ENCODE assay signal across 15 cellular contexts in genomic region chr9:120902824-120903608, GRCh38. TPM values are rescaled to one million over a fixed set of nuclear protein-coding genes. Genes with fewer than 3 reads are reported as not detected.
DNase-seq lines count a peak whose midpoint lies in the region; ATAC-seq, FAIRE-seq and TF ChIP-seq lines count a peak whose summit lies in the region.
"Had no signal": no experiment of that assay in that cellular context is flagged by ENCODE, and none has a peak within 500 bp of the region (broad histone marks: within the 10 kb centered on the region; RNA-seq: fewer than 3 reads in every experiment).

No MANE protein-coding gene starts in this region.

- DNase-seq in activated CD4-positive, alpha-beta T cell treated with anti-CD3 and anti-CD28 coated beads for 36 hours, result peak; percentile 49
- no peak for DNase-seq in activated CD4-positive, alpha-beta T cell treated with anti-CD3 and anti-CD28 coated beads for 4 hours
- DNase-seq in GM19239 (ENCODE audit: insufficient read length, low spot score) (no peak), lower lobe of right lung (no peak), Karpas-422 (no peak), GOT3 (lab: John Stamatoyannopoulos, UW) (no peak)
- DNase-seq in activated T-helper 1 cell treated with anti-CD3 and anti-CD28 coated beads, Interleukin-12 subunit alpha, Interleukin-12 subunit beta, Interleukin-2, Interleukin-4 antibody, amounts not matched to agents 30 ng/mL and 10 ng/mL and 1 ng/mL, durations not matched to agents 14 hours and 24 hours and 36 hours (ENCODE audit: low spot score), result no peak
- DNase-seq in stimulated activated effector memory CD8-positive, alpha-beta T cell treated with anti-CD3 and anti-CD28 coated beads, Interleukin-12 subunit alpha, Interleukin-12 subunit beta, amount 100 ng/mL, for 72 hours (ENCODE audit: low spot score in 2 of 2), result no peak
- DNase-seq: erythroblast, kidney, PC-9, small intestine, SW 1271 had no signal

- H3K9ac ChIP-seq in Karpas-422 (ENCODE audit: low read length), result no peak overlapping the region
- H3K9ac ChIP-seq: parathyroid adenoma had no signal

- H3K4me1 Mint-ChIP-seq in activated CD4-positive, alpha-beta T cell treated with anti-CD3 and anti-CD28 coated beads for 36 hours, result peaks cover 89% of the 10 kb centered on the region
- peaks cover 86% of the 10 kb centered on the region for H3K4me1 Mint-ChIP-seq in activated T-helper 1 cell treated with anti-CD3 and anti-CD28 coated beads, Interleukin-12 subunit alpha, Interleukin-12 subunit beta, Interleukin-2, Interleukin-4 antibody, amounts not matched to agents 30 ng/mL and 10 ng/mL and 1 ng/mL, durations not matched to agents 14 hours and 24 hours and 36 hours (ENCODE audit: low read depth)
- H3K4me1 Mint-ChIP-seq in stimulated activated effector memory CD8-positive, alpha-beta T cell treated with anti-CD3 and anti-CD28 coated beads, Interleukin-12 subunit alpha, Interleukin-12 subunit beta, amount 100 ng/mL, for 72 hours, result peaks cover 83% of the 10 kb centered on the region

- intact Hi-C loops in activated CD4-positive, alpha-beta T cell treated with anti-CD3 and anti-CD28 coated beads for 36 hours (cut with DNase I, micrococcal nuclease), result no loop called here
- intact Hi-C loops in activated T-helper 1 cell treated with anti-CD3 and anti-CD28 coated beads, Interleukin-12 subunit alpha, Interleukin-12 subunit beta, Interleukin-2, Interleukin-4 antibody, amounts not matched to agents 30 ng/mL and 10 ng/mL and 1 ng/mL, durations not matched to agents 14 hours and 24 hours and 36 hours (cut with micrococcal nuclease), result loop anchor here (1.0 kb wide), 1 partner anchor 10 kb away; no protein-coding TSS in a partner anchor
- intact Hi-C loops in lower lobe of right lung (cut with DNase I), result no loop called here

- H3K27ac Mint-ChIP-seq in activated CD4-positive, alpha-beta T cell treated with anti-CD3 and anti-CD28 coated beads for 36 hours, result peak overlapping the region; percentile 86
- peak overlapping the region; percentile 88 for H3K27ac Mint-ChIP-seq in activated T-helper 1 cell treated with anti-CD3 and anti-CD28 coated beads, Interleukin-12 subunit alpha, Interleukin-12 subunit beta, Interleukin-2, Interleukin-4 antibody, amounts not matched to agents 30 ng/mL and 10 ng/mL and 1 ng/mL, durations not matched to agents 14 hours and 24 hours and 36 hours
- peak overlapping the region; percentile 93 for H3K27ac Mint-ChIP-seq in stimulated activated effector memory CD8-positive, alpha-beta T cell treated with anti-CD3 and anti-CD28 coated beads, Interleukin-12 subunit alpha, Interleukin-12 subunit beta, amount 100 ng/mL, for 72 hours

- no peaks in the 10 kb centered on the region for H3K27me3 Mint-ChIP-seq in activated CD4-positive, alpha-beta T cell treated with anti-CD3 and anti-CD28 coated beads for 36 hours
- no peaks in the 10 kb centered on the region for H3K27me3 Mint-ChIP-seq in activated T-helper 1 cell treated with anti-CD3 and anti-CD28 coated beads, Interleukin-12 subunit alpha, Interleukin-12 subunit beta, Interleukin-2, Interleukin-4 antibody, amounts not matched to agents 30 ng/mL and 10 ng/mL and 1 ng/mL, durations not matched to agents 14 hours and 24 hours and 36 hours (ENCODE audit: insufficient read depth)

- H3K27me3 ChIP-seq in lower lobe of right lung (ENCODE audit: low read depth) (no peaks in the 10 kb centered on the region), Karpas-422 (ENCODE audit: low read length) (no peaks in the 10 kb centered on the region)

- H3K27ac ChIP-seq in lower lobe of right lung (no peak overlapping the region), Karpas-422 (ENCODE audit: low read length) (no peak overlapping the region)
- H3K27ac ChIP-seq: parathyroid adenoma, PC-9 had no signal

- peaks cover 80% of the 10 kb centered on the region for H3K36me3 Mint-ChIP-seq in activated CD4-positive, alpha-beta T cell treated with anti-CD3 and anti-CD28 coated beads for 36 hours (ENCODE audit: low read depth)
- peaks cover 76% of the 10 kb centered on the region for H3K36me3 Mint-ChIP-seq in activated T-helper 1 cell treated with anti-CD3 and anti-CD28 coated beads, Interleukin-12 subunit alpha, Interleukin-12 subunit beta, Interleukin-2, Interleukin-4 antibody, amounts not matched to agents 30 ng/mL and 10 ng/mL and 1 ng/mL, durations not matched to agents 14 hours and 24 hours and 36 hours (ENCODE audit: low read depth)
- H3K36me3 Mint-ChIP-seq in stimulated activated effector memory CD8-positive, alpha-beta T cell treated with anti-CD3 and anti-CD28 coated beads, Interleukin-12 subunit alpha, Interleukin-12 subunit beta, amount 100 ng/mL, for 72 hours, result peaks cover 100% of the 10 kb centered on the region

- no peak overlapping the region for H2AFZ ChIP-seq in Karpas-422 (ENCODE audit: low read length)
- H2AFZ ChIP-seq: parathyroid adenoma, PC-9 had no signal

- ATAC-seq in activated CD4-positive, alpha-beta T cell treated with anti-CD3 and anti-CD28 coated beads for 36 hours, result peak; percentile 3
- ATAC-seq in stimulated activated effector memory CD8-positive, alpha-beta T cell treated with anti-CD3 and anti-CD28 coated beads, Interleukin-12 subunit alpha, Interleukin-12 subunit beta, amount 100 ng/mL, for 72 hours, result no peak
- ATAC-seq in lower lobe of right lung, result no peak

- FAIRE-seq in GM19239 (lab: Jason Lieb, UNC), result peak; percentile 55
- FAIRE-seq: colon, kidney, small intestine had no signal

- H3K9me2 ChIP-seq in Karpas-422 (replicated peaks; ENCODE audit: insufficient read depth, low read length), result no peaks in the 10 kb centered on the region

- H4K20me1 ChIP-seq in Karpas-422 (ENCODE audit: insufficient read depth, low read depth, low read length), result no peaks in the 10 kb centered on the region

- CTCF ChIA-PET in activated CD4-positive, alpha-beta T cell treated with anti-CD3 and anti-CD28 coated beads for 36 hours (lab: Charles Lee), result interaction anchor here (0.7 to 1.2 kb wide), 6 partner anchors 10 to 54 kb away, joined by 3 to 4 read pairs (median 3); no protein-coding TSS in a partner anchor

- H3K4me2 ChIP-seq in Karpas-422 (ENCODE audit: low read depth, low read length, poor library complexity, severe bottlenecking), result no peak overlapping the region
- H3K4me2 ChIP-seq: PC-9 had no signal

- no peaks in the 10 kb centered on the region for H3K9me3 ChIP-seq in lower lobe of right lung
- no peaks in the 10 kb centered on the region for H3K9me3 ChIP-seq in Karpas-422 (ENCODE audit: low read length)

- H3K4me1 ChIP-seq in lower lobe of right lung (no peaks in the 10 kb centered on the region), Karpas-422 (ENCODE audit: low read length) (peaks cover 6% of the 10 kb centered on the region; the same call in 1 of the 2 replicates)
- H3K4me1 ChIP-seq: parathyroid adenoma had no signal

- no peak overlapping the region for H3K4me3 ChIP-seq in lower lobe of right lung
- no peak overlapping the region for H3K4me3 ChIP-seq in Karpas-422 (ENCODE audit: low read length)
- H3K4me3 ChIP-seq: PC-9 had no signal

- H3K36me3 ChIP-seq in lower lobe of right lung (peaks cover 4% of the 10 kb centered on the region), Karpas-422 (ENCODE audit: insufficient read depth, low read length) (peaks cover 15% of the 10 kb centered on the region)

- TF ChIP-seq CTCF in lower lobe of right lung (IDR thresholded peaks at IDR 0.05), result no peak

- peak overlapping the region; percentile 1 for H3K4me3 Mint-ChIP-seq in activated CD4-positive, alpha-beta T cell treated with anti-CD3 and anti-CD28 coated beads for 36 hours
- peak overlapping the region; percentile 68 for H3K4me3 Mint-ChIP-seq in activated T-helper 1 cell treated with anti-CD3 and anti-CD28 coated beads, Interleukin-12 subunit alpha, Interleukin-12 subunit beta, Interleukin-2, Interleukin-4 antibody, amounts not matched to agents 30 ng/mL and 10 ng/mL and 1 ng/mL, durations not matched to agents 14 hours and 24 hours and 36 hours
- no peak overlapping the region for H3K4me3 Mint-ChIP-seq in stimulated activated effector memory CD8-positive, alpha-beta T cell treated with anti-CD3 and anti-CD28 coated beads, Interleukin-12 subunit alpha, Interleukin-12 subunit beta, amount 100 ng/mL, for 72 hours

- no peaks in the 10 kb centered on the region for H3K9me3 Mint-ChIP-seq in activated CD4-positive, alpha-beta T cell treated with anti-CD3 and anti-CD28 coated beads for 36 hours (ENCODE audit: low read depth)
- no peaks in the 10 kb centered on the region for H3K9me3 Mint-ChIP-seq in activated T-helper 1 cell treated with anti-CD3 and anti-CD28 coated beads, Interleukin-12 subunit alpha, Interleukin-12 subunit beta, Interleukin-2, Interleukin-4 antibody, amounts not matched to agents 30 ng/mL and 10 ng/mL and 1 ng/mL, durations not matched to agents 14 hours and 24 hours and 36 hours
- H3K9me3 Mint-ChIP-seq in stimulated activated effector memory CD8-positive, alpha-beta T cell treated with anti-CD3 and anti-CD28 coated beads, Interleukin-12 subunit alpha, Interleukin-12 subunit beta, amount 100 ng/mL, for 72 hours, result no peaks in the 10 kb centered on the region

- H3K79me2 ChIP-seq in Karpas-422 (ENCODE audit: low read length), result no peaks in the 10 kb centered on the region
- H3K79me2 ChIP-seq: parathyroid adenoma had no signal

- POLR2A ChIA-PET in activated CD4-positive, alpha-beta T cell treated with anti-CD3 and anti-CD28 coated beads for 36 hours (lab: Charles Lee), result interaction anchor here (0.8 to 2.6 kb wide), 8 partner anchors 13 to 218 kb away, joined by 3 to 13 read pairs (median 4); partner anchors contain the start of gene TRAF1

RNA-seq across cellular contexts. Expression of gene TRAF1, which starts 23.6 kb away (rescaled TPM):
- 100 to 1,000 TPM; 103 to 113 TPM for total RNA-seq in activated CD4-positive, alpha-beta T cell treated with anti-CD3 and anti-CD28 coated beads for 36 hours
- total RNA-seq in activated T-helper 1 cell treated with anti-CD3 and anti-CD28 coated beads, Interleukin-12 subunit alpha, Interleukin-12 subunit beta, Interleukin-2, Interleukin-4 antibody, amounts not matched to agents 30 ng/mL and 10 ng/mL and 1 ng/mL, durations not matched to agents 14 hours and 24 hours and 36 hours, result 136 and 138 TPM in 2 replicates
- 5.8 TPM for total RNA-seq in lower lobe of right lung
- 18.8 and 23.8 TPM in 2 replicates for total RNA-seq in Karpas-422 (2014; rRNA removed; shearing (Covaris generic); ENCODE audit: low replicate concordance)

RNA-seq across cellular contexts. Expression of gene PHF19, which starts 26.0 kb away (rescaled TPM):
- total RNA-seq in activated CD4-positive, alpha-beta T cell treated with anti-CD3 and anti-CD28 coated beads for 36 hours, result 100 to 1,000 TPM; 168 to 169 TPM
- 134 and 142 TPM in 2 replicates for total RNA-seq in activated T-helper 1 cell treated with anti-CD3 and anti-CD28 coated beads, Interleukin-12 subunit alpha, Interleukin-12 subunit beta, Interleukin-2, Interleukin-4 antibody, amounts not matched to agents 30 ng/mL and 10 ng/mL and 1 ng/mL, durations not matched to agents 14 hours and 24 hours and 36 hours
- total RNA-seq in lower lobe of right lung, result 24.4 TPM
- total RNA-seq in Karpas-422 (2014; rRNA removed; shearing (Covaris generic); ENCODE audit: low replicate concordance), result 34.8 and 76.9 TPM in 2 replicates
